Comparison of ENCODE assay signal across 8 cellular contexts in genomic region chr20:33401922-33402369, GRCh38. TPM values are rescaled to one million over a fixed set of nuclear protein-coding genes. Genes with fewer than 3 reads are reported as not detected.
DNase-seq lines count a peak whose midpoint lies in the region; ATAC-seq and TF ChIP-seq lines count a peak whose summit lies in the region.

No MANE protein-coding gene starts in this region.

- H3K9me2 ChIP-seq in SK-N-SH = no peaks in the 10 kb centered on the region

- H3K79me2 ChIP-seq in SK-N-SH (ENCODE audit: insufficient read depth) = peaks cover 44% of the 10 kb centered on the region

- CTCF ChIA-PET in SK-N-SH (lab: Yijun Ruan, JAX) = interaction anchor here (0.8 to 2.3 kb wide), 6 partner anchors 8 to 266 kb away, joined by 3 to 11 read pairs (median 4); no protein-coding TSS in a partner anchor

- no peaks in the 10 kb centered on the region for H4K20me1 ChIP-seq in SK-N-SH (ENCODE audit: insufficient read depth)

- 50% methylated on average over 8 of the region's 8 CpGs for WGBS in SK-N-SH (ENCODE audit: low lambda C conversion rate)

- ATAC-seq in esophagus mucosa (peak; percentile 35), HG03135 (IDR thresholded peaks at IDR 0.05; ENCODE audit: unreplicated experiment) (no peak)

- H3K27me3 ChIP-seq in SK-N-SH (ENCODE audit: insufficient read depth) = no peaks in the 10 kb centered on the region

- no peak overlapping the region; a peak in 1 of 4 replicates for H3K27ac ChIP-seq in SK-N-SH (ENCODE audit: low read depth in 2 of 2, low read length in 1 of 2)

- TF ChIP-seq RAD21 in SK-N-SH (IDR thresholded peaks at IDR 0.05; ENCODE audit: low read length) = no peak

- no peaks in the 10 kb centered on the region for H3K27me3 Mint-ChIP-seq in osteocyte (ENCODE audit: unreplicated experiment)

- peaks cover 7 to 15% of the 10 kb centered on the region in 2 experiments; a peak in 2 of 4 replicates for H3K4me1 ChIP-seq in SK-N-SH (ENCODE audit: control insufficient read depth in 1 of 2, insufficient read depth in 2 of 2, low read depth in 1 of 2, low read length in 1 of 2)

- H3K9me3 Mint-ChIP-seq in osteocyte (ENCODE audit: unreplicated experiment) = no peaks in the 10 kb centered on the region

- H3K4me3 Mint-ChIP-seq in osteocyte (ENCODE audit: unreplicated experiment) = peak overlapping the region; percentile 92

- no peaks in the 10 kb centered on the region for H3K9me3 ChIP-seq in SK-N-SH

- H3F3A ChIP-seq in SK-N-SH (replicated peaks; ENCODE audit: insufficient read depth) = no peaks in the 10 kb centered on the region

- peaks cover 0 to 4% of the 10 kb centered on the region in 2 experiments for H3K36me3 ChIP-seq in SK-N-SH (replicated peaks in 1 of 2; ENCODE audit: control insufficient read depth in 1 of 2, insufficient read depth in 2 of 2, low read length in 1 of 2)

- peak; percentile 57 for DNase-seq in DMS53 (lab: John Stamatoyannopoulos, UW)
- DNase-seq in DMS53 treated with DMSO at 0.1 percent for 48 hours (lab: John Stamatoyannopoulos, UW; ENCODE audit: unreplicated experiment) = no peak
- no peak for DNase-seq in SK-N-SH
- no peak for DNase-seq in osteocyte (ENCODE audit: extremely low spot score, unreplicated experiment)
- DNase-seq in foreskin melanocyte = no peak
- DNase-seq in stimulated activated CD4-positive, alpha-beta T cell treated with anti-CD3 and anti-CD28 coated beads, Interleukin-4, amount 100 ng/mL, for 1 hour = no peak

- POLR2A ChIA-PET in SK-N-SH (lab: Yijun Ruan, JAX) = interaction anchor here (1.0 to 1.3 kb wide), 3 partner anchors 43 to 262 kb away, joined by 3 to 8 read pairs (median 5); no protein-coding TSS in a partner anchor

- TF ChIP-seq CTCF in SK-N-SH (IDR thresholded peaks at IDR 0.05) (no peak), osteocyte (IDR thresholded peaks at IDR 0.05) (no peak)

- H3K4me1 Mint-ChIP-seq in osteocyte (ENCODE audit: unreplicated experiment) = peaks cover 32% of the 10 kb centered on the region

- H3K4me2 ChIP-seq in SK-N-SH = peak overlapping the region; percentile 96

- peaks cover 3% of the 10 kb centered on the region for H3K36me3 Mint-ChIP-seq in osteocyte (ENCODE audit: unreplicated experiment)

- peak overlapping the region; percentile 82 for H3K9ac ChIP-seq in SK-N-SH

- TF ChIP-seq EP300 in SK-N-SH (IDR thresholded peaks at IDR 0.05; ENCODE audit: borderline replicate concordance in 1 of 2, low read depth in 1 of 2, low read length in 1 of 2) = no peak

- H2AFZ ChIP-seq in SK-N-SH (ENCODE audit: low read depth) = peak overlapping the region; percentile 90

- peak overlapping the region; percentile 79 for H3K27ac Mint-ChIP-seq in osteocyte (ENCODE audit: unreplicated experiment)

- H3K4me3 ChIP-seq in SK-N-SH (ENCODE audit: low read depth in 2 of 2, low read length in 1 of 2) = peak overlapping the region; percentile 79 to 92

TF ChIP-seq in SK-N-SH, 30 proteins besides CTCF, POLR2A, EP300 and RAD21:
- TF ChIP-seq NRF1 (IDR thresholded peaks at IDR 0.05; ENCODE audit: low read depth, low read length) (no peak), IRF3 (IDR thresholded peaks at IDR 0.05; ENCODE audit: low read depth, low read length) (no peak), TCF12 (IDR thresholded peaks at IDR 0.05) (no peak), ELF1 (IDR thresholded peaks at IDR 0.05) (no peak)

RNA-seq across cellular contexts. Expression of gene CDK5RAP1, which starts 0.6 kb away (rescaled TPM):
- polyA plus RNA-seq in SK-N-SH (2012; rRNA removed) = 30.5 and 33.2 TPM in 2 replicates
- polyA plus RNA-seq in SK-N-SH (2012; cell fraction: cytosol; rRNA removed) = 18.8 and 23.6 TPM in 2 replicates
- 52.5 and 75.1 TPM in 2 replicates for polyA plus RNA-seq in SK-N-SH (2012; cell fraction: nucleus; rRNA removed)
- total RNA-seq in esophagus mucosa (14.7 TPM), osteocyte (25.1 and 25.3 TPM in 2 replicates)

RNA-seq across cellular contexts. Expression of gene SNTA1, which starts 41.6 kb away (rescaled TPM):
- 11.2 TPM in 2 replicates for polyA plus RNA-seq in SK-N-SH (2012; rRNA removed)
- 6.0 and 8.9 TPM in 2 replicates for polyA plus RNA-seq in SK-N-SH (2012; cell fraction: cytosol; rRNA removed)
- polyA plus RNA-seq in SK-N-SH (2012; cell fraction: nucleus; rRNA removed) = 7.8 and 9.2 TPM in 2 replicates
- total RNA-seq in esophagus mucosa = 4.7 TPM
- 28.9 and 33.8 TPM in 2 replicates for total RNA-seq in osteocyte
